In genomic region chr17:81511800-81512559, GRCh38 we compare ENCODE assay signal across 8 cellular contexts. TPM values are rescaled to one million over a fixed set of nuclear protein-coding genes. Genes with fewer than 3 reads are reported as not detected.
DNase-seq lines count a peak whose midpoint lies in the region; ATAC-seq and TF ChIP-seq lines count a peak whose summit lies in the region.

No MANE protein-coding gene starts in this region.

- H3K4me2 ChIP-seq in Loucy (ENCODE audit: low read depth, low read length, poor library complexity, severe bottlenecking), result peak overlapping the region; percentile 84

- TF ChIP-seq POLR2A in GM18505 (IDR thresholded peaks at IDR 0.05; ENCODE audit: borderline replicate concordance, extremely low read depth, insufficient read depth, insufficient read length), result peak; percentile 49

- H3K9me2 ChIP-seq in Loucy (replicated peaks; ENCODE audit: low read depth, low read length), result no peaks in the 10 kb centered on the region

- no peaks in the 10 kb centered on the region for H3K27me3 Mint-ChIP-seq in activated naive CD8-positive, alpha-beta T cell treated with anti-CD3 and anti-CD28 coated beads, Interleukin-2, amount 10 ng/mL, durations not matched to agents 7 days and 5 days

- POLR2A ChIA-PET in activated naive CD8-positive, alpha-beta T cell treated with anti-CD3 and anti-CD28 coated beads, Interleukin-2, amount 10 ng/mL, durations not matched to agents 7 days and 5 days (lab: Charles Lee), result interaction anchor here (0.7 to 6.9 kb wide), 10 partner anchors 9 to 289 kb away, joined by 3 to 50 read pairs (median 6); partner anchors contain the start of genes ARL16, FAAP100, HGS and MRPL12

- peaks cover 30% of the 10 kb centered on the region for H3K4me1 Mint-ChIP-seq in activated naive CD8-positive, alpha-beta T cell treated with anti-CD3 and anti-CD28 coated beads, Interleukin-2, amount 10 ng/mL, durations not matched to agents 7 days and 5 days

- peaks cover 67% of the 10 kb centered on the region for H4K20me1 ChIP-seq in Loucy (ENCODE audit: insufficient read depth, low read length, poor library complexity, severe bottlenecking)

- H3K27me3 ChIP-seq in Loucy (ENCODE audit: insufficient read depth, low read length, poor library complexity, severe bottlenecking), result peaks cover 30% of the 10 kb centered on the region

- peak overlapping the region; percentile 97 for H3K4me3 ChIP-seq in Loucy (ENCODE audit: low read length, poor library complexity, severe bottlenecking)
- peak overlapping the region; percentile 94 for H3K4me3 ChIP-seq in iPS-11a (ENCODE audit: low read depth, low read length)

- peaks cover 18% of the 10 kb centered on the region for H3F3A ChIP-seq in Loucy (ENCODE audit: low read depth)

- H3K9ac ChIP-seq in Loucy (ENCODE audit: low read depth, low read length, poor library complexity, severe bottlenecking), result peak overlapping the region; percentile 100

- peaks cover 44% of the 10 kb centered on the region for H3K36me3 Mint-ChIP-seq in activated naive CD8-positive, alpha-beta T cell treated with anti-CD3 and anti-CD28 coated beads, Interleukin-2, amount 10 ng/mL, durations not matched to agents 7 days and 5 days

- H3K4me3 Mint-ChIP-seq in activated naive CD8-positive, alpha-beta T cell treated with anti-CD3 and anti-CD28 coated beads, Interleukin-2, amount 10 ng/mL, durations not matched to agents 7 days and 5 days, result peak overlapping the region; percentile 93

- H3K27ac Mint-ChIP-seq in activated naive CD8-positive, alpha-beta T cell treated with anti-CD3 and anti-CD28 coated beads, Interleukin-2, amount 10 ng/mL, durations not matched to agents 7 days and 5 days, result peak overlapping the region; percentile 89

- H2AFZ ChIP-seq in Loucy (ENCODE audit: low read length), result no peak overlapping the region

- no peak for TF ChIP-seq CTCF in Loucy (conservative IDR thresholded peaks at IDR 0.05; ENCODE audit: low read length)

- H3K9me3 ChIP-seq in Loucy (ENCODE audit: insufficient read depth, low read depth, low read length), result no peaks in the 10 kb centered on the region

- peaks cover 40% of the 10 kb centered on the region for H3K4me1 ChIP-seq in Loucy (ENCODE audit: insufficient read depth, low read length, poor library complexity, severe bottlenecking)

- H3K79me2 ChIP-seq in Loucy (ENCODE audit: insufficient read depth, low read length), result peaks cover 90% of the 10 kb centered on the region

- H3K36me3 ChIP-seq in Loucy (ENCODE audit: insufficient read depth, low read length), result peaks cover 39% of the 10 kb centered on the region

- no peak for ATAC-seq in GM18505 (IDR thresholded peaks at IDR 0.05; ENCODE audit: unreplicated experiment)
- ATAC-seq in activated naive CD8-positive, alpha-beta T cell treated with anti-CD3 and anti-CD28 coated beads, Interleukin-2, amount 10 ng/mL, durations not matched to agents 7 days and 5 days (ENCODE audit: low read depth), result peak; percentile 0

- H3K9me3 Mint-ChIP-seq in activated naive CD8-positive, alpha-beta T cell treated with anti-CD3 and anti-CD28 coated beads, Interleukin-2, amount 10 ng/mL, durations not matched to agents 7 days and 5 days, result no peaks in the 10 kb centered on the region

- peak; percentile 58 for DNase-seq in activated naive CD8-positive, alpha-beta T cell treated with anti-CD3 and anti-CD28 coated beads, Interleukin-2, amount 10 ng/mL, durations not matched to agents 7 days and 5 days
- peak; percentile 27 to 38 for DNase-seq in stimulated activated CD4-positive, alpha-beta T cell treated with anti-CD3 and anti-CD28 coated beads, Interleukin-1b, Interleukin-23, amount 100 ng/mL, for 4 hours (ENCODE audit: low read depth in 2 of 2)
- DNase-seq in NCI-H510A treated with DMSO at 0.1 percent for 48 hours (lab: John Stamatoyannopoulos, UW) (no peak), iPS-NIHi11 (ENCODE audit: low spot score) (no peak), amniotic stem cell (lab: John Stamatoyannopoulos, UW) (no peak)

RNA-seq across cellular contexts. Expression of gene ACTG1, which starts 0.6 kb away (rescaled TPM):
- 1,000 to 10,000 TPM; 2,936 to 3,174 TPM for total RNA-seq in activated naive CD8-positive, alpha-beta T cell treated with anti-CD3 and anti-CD28 coated beads, Interleukin-2, amount 10 ng/mL, durations not matched to agents 7 days and 5 days

RNA-seq across cellular contexts. Expression of gene FSCN2, which starts 16.2 kb away (rescaled TPM):
- total RNA-seq in activated naive CD8-positive, alpha-beta T cell treated with anti-CD3 and anti-CD28 coated beads, Interleukin-2, amount 10 ng/mL, durations not matched to agents 7 days and 5 days, result 1 to 10 TPM in 1 of 2 experiments, under 1 TPM in 1; 0.94 to 1.7 TPM

RNA-seq across cellular contexts. Expression of gene FAAP100, which starts 40.2 kb away (rescaled TPM):
- total RNA-seq in activated naive CD8-positive, alpha-beta T cell treated with anti-CD3 and anti-CD28 coated beads, Interleukin-2, amount 10 ng/mL, durations not matched to agents 7 days and 5 days, result 10 to 100 TPM; 40.7 to 43.1 TPM

Comparison
In these comparisons a context has a peak if more than half of its experiments do, and no peak if none do; other contexts are left out.
1. DNase-seq: peak in activated naive CD8-positive, alpha-beta T cell treated with anti-CD3 and anti-CD28 coated beads, Interleukin-2, amount 10 ng/mL, durations not matched to agents 7 days and 5 days (single experiment) and stimulated activated CD4-positive, alpha-beta T cell treated with anti-CD3 and anti-CD28 coated beads, Interleukin-1b, Interleukin-23, amount 100 ng/mL, for 4 hours (2 of 2); none in NCI-H510A treated with DMSO at 0.1 percent for 48 hours (single experiment), iPS-NIHi11 (single experiment) and amniotic stem cell (single experiment).